8 cellular contexts compared by ENCODE assay signal in the genomic region with DNA sequence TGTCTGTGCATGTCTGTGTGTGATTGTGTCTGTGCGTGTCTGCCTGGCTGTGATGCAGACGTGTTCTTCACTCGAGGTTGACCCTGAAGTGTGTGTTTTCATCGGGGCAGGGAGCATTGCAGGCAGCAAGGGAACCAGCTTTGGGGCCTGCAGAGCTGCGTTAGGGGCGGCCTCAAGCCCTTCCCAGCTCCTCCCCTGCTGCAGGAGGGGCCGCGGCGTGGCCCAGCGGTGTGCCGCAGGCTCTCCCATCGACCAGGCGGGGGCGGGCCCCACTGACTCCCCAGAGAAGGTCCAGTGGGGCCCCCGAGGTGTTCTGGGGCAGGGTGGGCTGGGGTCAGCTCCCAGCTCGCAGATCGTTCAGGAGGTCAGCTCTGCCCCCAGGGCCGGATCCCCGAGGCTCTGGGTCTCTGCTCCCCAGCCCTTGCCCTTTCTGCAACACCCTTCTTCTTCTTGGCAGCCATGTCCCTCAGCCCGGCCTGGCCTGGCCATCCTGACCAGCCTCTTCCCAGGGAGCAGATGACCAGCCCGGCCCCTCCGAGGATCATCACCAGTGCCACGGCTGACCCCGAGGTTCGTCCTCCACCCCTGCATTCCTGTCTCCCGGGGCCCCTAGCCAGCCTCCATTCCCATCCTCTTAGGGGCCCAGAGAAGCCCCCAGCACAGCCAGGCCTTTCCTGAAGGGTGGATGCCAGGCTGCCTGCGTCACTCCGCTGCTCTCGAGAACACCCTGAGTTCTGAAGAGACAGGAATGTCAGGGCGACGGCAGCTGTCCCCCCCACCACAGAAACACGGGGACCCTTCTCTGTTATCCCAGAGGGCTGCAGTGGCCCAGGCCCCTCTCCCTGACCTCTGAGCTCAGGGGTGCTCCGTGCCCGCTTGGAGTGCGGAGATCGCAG. TPM values are rescaled to one million over a fixed set of nuclear protein-coding genes. Genes with fewer than 3 reads are reported as not detected.
DNase-seq lines count a peak whose midpoint lies in the region; ATAC-seq and TF ChIP-seq lines count a peak whose summit lies in the region.
"Had no signal": no experiment of that assay in that cellular context is flagged by ENCODE, and none has a peak within 500 bp of the region (broad histone marks: within the 10 kb centered on the region; RNA-seq: fewer than 3 reads in every experiment).

No MANE protein-coding gene starts in this region.

- DNase-seq in NCI-H226 (peak; percentile 33), foreskin keratinocyte (no peak), skeletal muscle cell (ENCODE audit: low read depth) (peak; percentile 24), HPDE6-E6E7 (ENCODE audit: extremely low spot score) (no peak), left lobe of liver (ENCODE audit: low spot score) (no peak)
- DNase-seq: PC-3 had no signal

- ATAC-seq in GM19468 (IDR thresholded peaks at IDR 0.05; ENCODE audit: extremely low read depth, unreplicated experiment) = peak; percentile 58
- peak; percentile 67 for ATAC-seq in foreskin keratinocyte
- no peak for ATAC-seq in GM18907 (IDR thresholded peaks at IDR 0.05; ENCODE audit: unreplicated experiment)
- no peak for ATAC-seq in left lobe of liver
- ATAC-seq: PC-3 had no signal

- peak overlapping the region; percentile 24 for H3K4me3 ChIP-seq in skeletal muscle cell (ENCODE audit: low read depth, low read length)

- H3K27me3 ChIP-seq in foreskin keratinocyte = no peaks in the 10 kb centered on the region

- no peaks in the 10 kb centered on the region for H3K4me1 ChIP-seq in foreskin keratinocyte

- H3K27ac ChIP-seq in foreskin keratinocyte = no peak overlapping the region

- TF ChIP-seq CTCF in foreskin keratinocyte (conservative IDR thresholded peaks at IDR 0.05) = peak; percentile 26

RNA-seq across cellular contexts. Expression of gene KLHL30, which starts 11.1 kb away (rescaled TPM):
- not detected in 2 replicates for total RNA-seq in foreskin keratinocyte
- not detected in 2 replicates for polyA plus RNA-seq in foreskin keratinocyte
- 0.10 TPM for total RNA-seq in left lobe of liver
- total RNA-seq: PC-3 had no signal

RNA-seq across cellular contexts. Expression of gene ESPNL, which starts 27.3 kb away (rescaled TPM):
- total RNA-seq in foreskin keratinocyte = 0.25 and 0.92 TPM in 2 replicates
- 0.20 and 0.71 TPM in 2 replicates for polyA plus RNA-seq in foreskin keratinocyte
- 1.7 TPM for total RNA-seq in left lobe of liver
- total RNA-seq: PC-3 had no signal

RNA-seq across cellular contexts. Expression of gene ERFE, which starts 31.4 kb away (rescaled TPM):
- total RNA-seq in foreskin keratinocyte (0.28 and 0.75 TPM in 2 replicates), left lobe of liver (not detected)
- 0.43 and 0.46 TPM in 2 replicates for polyA plus RNA-seq in foreskin keratinocyte

Comparison
In these comparisons a context has a peak if more than half of its experiments do, and no peak if none do; other contexts are left out.
1. ATAC-seq: peak in GM19468 (single experiment) and foreskin keratinocyte (single experiment); none in GM18907 (single experiment) and left lobe of liver (single experiment).
2. DNase-seq: peak in NCI-H226 (single experiment) and skeletal muscle cell (single experiment); none in foreskin keratinocyte (0 of 2), HPDE6-E6E7 (single experiment) and left lobe of liver (single experiment).